Comparison of ENCODE assay signal across 8 cellular contexts in genomic region chr18:46950064-46950656, GRCh38. TPM values are rescaled to one million over a fixed set of nuclear protein-coding genes. Genes with fewer than 3 reads are reported as not detected.
DNase-seq lines count a peak whose midpoint lies in the region; ATAC-seq and TF ChIP-seq lines count a peak whose summit lies in the region.

No MANE protein-coding gene starts in this region.

- DNase-seq in CD4-positive, alpha-beta T cell, result no peak
- DNase-seq in HEK293T (ENCODE audit: extremely low spot score) (peak; percentile 22), PC-3 (peak; percentile 6), iPS-NIHi7 (ENCODE audit: extremely low spot score) (peak; percentile 59)
- DNase-seq in NK-92 treated with Interleukin-12 subunit alpha and Interleukin-12 subunit beta, amount 100 ng/mL, for 24 hours (lab: John Stamatoyannopoulos, UW), result no peak
- no peak for DNase-seq in stimulated activated CD4-positive, alpha-beta T cell treated with anti-CD3 and anti-CD28 coated beads, Interleukin-4, amount 100 ng/mL, for 4 hours

- CTCF ChIA-PET in CD4-positive, alpha-beta T cell (lab: Charles Lee), result interaction anchor here (0.7 kb wide), 1 partner anchor 96 kb away, joined by 3 read pairs; no protein-coding TSS in a partner anchor
- CTCF ChIA-PET in HEK293T (lab: Yijun Ruan, JAX) (interaction anchor here (0.7 kb wide), 2 partner anchors 124 to 251 kb away, joined by 3 read pairs; no protein-coding TSS in a partner anchor), PC-3 (lab: Charles Lee) (no interaction called here)

- no TSS peak for BruUV-seq in PC-3 (replicated peaks; lab: Mats Ljungman, UMichigan)

- H4K20me1 ChIP-seq in PC-3 (ENCODE audit: low read length), result no peaks in the 10 kb centered on the region

- TF ChIP-seq CTCF in CD4-positive, alpha-beta T cell (IDR thresholded peaks at IDR 0.05), result peak; percentile 28
- peak; percentile 54; the same call in 1 of the 2 replicates for TF ChIP-seq CTCF in PC-3 (conservative IDR thresholded peaks at IDR 0.05; ENCODE audit: low read depth, low read length)

- no peaks in the 10 kb centered on the region for H3K4me1 Mint-ChIP-seq in CD4-positive, alpha-beta T cell (ENCODE audit: low read depth)

- H3F3A ChIP-seq in PC-3 (ENCODE audit: low read length, unreplicated experiment), result no peaks in the 10 kb centered on the region

- no peaks in the 10 kb centered on the region for H3K36me3 Mint-ChIP-seq in CD4-positive, alpha-beta T cell (ENCODE audit: low read depth)

- no peak for ATAC-seq in CD4-positive, alpha-beta T cell (ENCODE audit: poor library complexity)
- ATAC-seq in PC-3 (no peak), GM21786 (IDR thresholded peaks at IDR 0.05; ENCODE audit: unreplicated experiment) (no peak), HG03342 (IDR thresholded peaks at IDR 0.05; ENCODE audit: unreplicated experiment) (no peak)

- H3K79me2 ChIP-seq in PC-3 (ENCODE audit: low read length), result no peaks in the 10 kb centered on the region

- H3K9me2 ChIP-seq in PC-3 (replicated peaks; ENCODE audit: low read length), result no peaks in the 10 kb centered on the region

- POLR2A ChIA-PET in CD4-positive, alpha-beta T cell (lab: Charles Lee), result no interaction called here
- POLR2A ChIA-PET in HEK293T (lab: Yijun Ruan, JAX) (interaction anchor here (1.2 kb wide), 1 partner anchor 33 kb away, joined by 3 read pairs; the partner anchor contains the start of genes KATNAL2 and PIAS2), PC-3 (lab: Charles Lee; ENCODE audit: unreplicated experiment) (no interaction called here)

- intact Hi-C loops in CD4-positive, alpha-beta T cell (cut with DNase I, micrococcal nuclease), result no loop called here
- intact Hi-C loops in PC-3 (cut with micrococcal nuclease), result no loop called here

- H3K27me3 ChIP-seq in CD4-positive, alpha-beta T cell (ENCODE audit: control insufficient read depth, insufficient read depth, low read length), result peaks cover 14% of the 10 kb centered on the region
- H3K27me3 ChIP-seq in PC-3 (ENCODE audit: low read length), result no peaks in the 10 kb centered on the region

- no peak overlapping the region for H3K27ac ChIP-seq in CD4-positive, alpha-beta T cell (ENCODE audit: low read depth, low read length)
- H3K27ac ChIP-seq in PC-3 (ENCODE audit: low read length), result no peak overlapping the region

- no peak overlapping the region for H2AFZ ChIP-seq in PC-3 (ENCODE audit: low read length)

- no peak overlapping the region for H3K9ac ChIP-seq in PC-3 (ENCODE audit: low read length)

- no peaks in the 10 kb centered on the region for H3K9me3 Mint-ChIP-seq in CD4-positive, alpha-beta T cell

- H3K9me3 ChIP-seq in CD4-positive, alpha-beta T cell (ENCODE audit: control insufficient read depth, low read length), result no peaks in the 10 kb centered on the region
- H3K9me3 ChIP-seq in PC-3 (ENCODE audit: low read length), result no peaks in the 10 kb centered on the region

- H3K4me3 ChIP-seq in PC-3 (ENCODE audit: low read length), result no peak overlapping the region

- H3K4me2 ChIP-seq in PC-3 (ENCODE audit: low read length), result no peak overlapping the region

- H3K27me3 Mint-ChIP-seq in CD4-positive, alpha-beta T cell, result peaks cover 25% of the 10 kb centered on the region

- no peaks in the 10 kb centered on the region for H3K36me3 ChIP-seq in PC-3 (ENCODE audit: low read depth, low read length)

- peak overlapping the region; percentile 68 for H3K4me3 Mint-ChIP-seq in CD4-positive, alpha-beta T cell

- no peaks in the 10 kb centered on the region for H3K4me1 ChIP-seq in PC-3 (ENCODE audit: insufficient read depth, low read length)

- H3K27ac Mint-ChIP-seq in CD4-positive, alpha-beta T cell, result no peak overlapping the region

TF ChIP-seq in HEK293T, 16 proteins besides CTCF, POLR2A, EP300 and RAD21:
- no peak for TF ChIP-seq BHLHE40 (IDR thresholded peaks at IDR 0.05; ENCODE audit: borderline replicate concordance)
- no peak for TF ChIP-seq L3MBTL2 (conservative IDR thresholded peaks at IDR 0.05)
- TF ChIP-seq FOXM1 (IDR thresholded peaks at IDR 0.05; ENCODE audit: borderline replicate concordance), result no peak
- no peak for TF ChIP-seq SP1 (IDR thresholded peaks at IDR 0.05)
- no peak for TF ChIP-seq FOXK2 (IDR thresholded peaks at IDR 0.05)
- TF ChIP-seq NFRKB (IDR thresholded peaks at IDR 0.05), result no peak
- no peak for TF ChIP-seq HDGF (IDR thresholded peaks at IDR 0.05; ENCODE audit: borderline replicate concordance)
- no peak for TF ChIP-seq ARNT (IDR thresholded peaks at IDR 0.05)
- no peak for TF ChIP-seq SUZ12 (IDR thresholded peaks at IDR 0.05)
- no peak for TF ChIP-seq ZNF384 (IDR thresholded peaks at IDR 0.05)

RNA-seq across cellular contexts. Expression of gene KATNAL2, which starts 32.8 kb away (rescaled TPM):
- 1 to 10 TPM; 1.5 to 2.0 TPM for total RNA-seq in CD4-positive, alpha-beta T cell
- total RNA-seq in PC-3 (2014; rRNA removed), result 2.0 and 6.6 TPM in 2 replicates

RNA-seq across cellular contexts. Expression of gene PIAS2, which starts 32.9 kb away (rescaled TPM):
- total RNA-seq in CD4-positive, alpha-beta T cell, result 10 to 100 TPM; 32.0 to 36.3 TPM
- total RNA-seq in PC-3 (2014; rRNA removed), result 12.9 and 13.5 TPM in 2 replicates

Comparison
In these comparisons a context has a peak if more than half of its experiments do, and no peak if none do; other contexts are left out.
1. DNase-seq: peak in HEK293T (single experiment), PC-3 (single experiment) and iPS-NIHi7 (single experiment); none in CD4-positive, alpha-beta T cell (0 of 10), NK-92 treated with Interleukin-12 subunit alpha and Interleukin-12 subunit beta, amount 100 ng/mL, for 24 hours (single experiment) and stimulated activated CD4-positive, alpha-beta T cell treated with anti-CD3 and anti-CD28 coated beads, Interleukin-4, amount 100 ng/mL, for 4 hours (0 of 2).